Comparison of ENCODE assay signal across 9 cellular contexts in genomic region chr6:43308990-43309477, GRCh38. TPM values are rescaled to one million over a fixed set of nuclear protein-coding genes. Genes with fewer than 3 reads are reported as not detected.
DNase-seq lines count a peak whose midpoint lies in the region; ATAC-seq and TF ChIP-seq lines count a peak whose summit lies in the region.
"Had no signal": no experiment of that assay in that cellular context is flagged by ENCODE, and none has a peak within 500 bp of the region (broad histone marks: within the 10 kb centered on the region; RNA-seq: fewer than 3 reads in every experiment).

No MANE protein-coding gene starts in this region.

- no peak overlapping the region for H4K12ac ChIP-seq in trophoblast cell (ENCODE audit: low read depth, low read length)

- H2BK12ac ChIP-seq in trophoblast cell (ENCODE audit: low read length), result no peak overlapping the region

- H3K4me2 ChIP-seq in trophoblast cell (ENCODE audit: low read length), result peak overlapping the region; percentile 62

- H3K4me1 ChIP-seq in ES-I3 (ENCODE audit: insufficient read depth, low read length), result 0 out of 2 replicates have a peak, but pooled peaks cover 5% of the 10 kb centered on the region
- H3K4me1 ChIP-seq in Panc1 (ENCODE audit: control insufficient read depth, insufficient read depth, low read length), result no peaks in the 10 kb centered on the region
- peaks cover 0 to 4% of the 10 kb centered on the region in 2 experiments for H3K4me1 ChIP-seq in trophoblast cell (ENCODE audit: control insufficient read depth in 1 of 2, insufficient read depth in 2 of 2, low read length in 2 of 2)

- no peak overlapping the region for H2AFZ ChIP-seq in trophoblast cell (ENCODE audit: insufficient read depth, low read length, poor library complexity)

- H3K27ac ChIP-seq in Panc1 (ENCODE audit: low read length) (no peak overlapping the region), trophoblast cell (ENCODE audit: low read depth, low read length) (no peak overlapping the region)

- no CpG with 5 or more reads among the region's 9 CpGs for WGBS in trophoblast cell (ENCODE audit: extremely low coverage, insufficient coverage, insufficient read length)

- DNase-seq in Panc1 (ENCODE audit: low read depth, low spot score) (no peak), fibroblast of mammary gland (ENCODE audit: low read depth) (no peak), trophoblast cell (no peak), KBM-7 (no peak), RPMI8226 (no peak), NCI-H1417 treated with DMSO at 0.1 percent for 48 hours (lab: John Stamatoyannopoulos, UW) (no peak), NOMO-1 treated with dmso at 0.1 percent for 144 hours (lab: John Stamatoyannopoulos, UW; ENCODE audit: unreplicated experiment) (no peak)

- no peak overlapping the region for H3K4ac ChIP-seq in trophoblast cell (ENCODE audit: low read depth, low read length)

- CTCF ChIA-PET in Panc1 (lab: Charles Lee), result interaction anchor here (0.6 to 1.0 kb wide), 2 partner anchors 27 to 33 kb away, joined by 3 read pairs; no protein-coding TSS in a partner anchor

- H2BK120ac ChIP-seq in trophoblast cell (ENCODE audit: insufficient read depth, low read length, poor library complexity), result no peak overlapping the region

- no peaks in the 10 kb centered on the region for H3K79me2 ChIP-seq in trophoblast cell (ENCODE audit: control insufficient read depth, insufficient read depth, low read length, poor library complexity)

- POLR2A ChIA-PET in Panc1 (lab: Charles Lee), result no interaction called here

- no peaks in the 10 kb centered on the region for H3K79me1 ChIP-seq in trophoblast cell (ENCODE audit: low read length)

- intact Hi-C loops in Panc1 (cut with micrococcal nuclease; ENCODE audit: unreplicated experiment), result no loop called here

- H3K14ac ChIP-seq in trophoblast cell (ENCODE audit: low read length), result no peak overlapping the region

- H3K27me3 ChIP-seq in Panc1 (ENCODE audit: control insufficient read depth, insufficient read depth, low read length) (peaks cover 2% of the 10 kb centered on the region; the same call in 1 of the 2 replicates), trophoblast cell (ENCODE audit: insufficient read depth, low read length) (no peaks in the 10 kb centered on the region)

- H3K4me3 ChIP-seq in Panc1 (ENCODE audit: low read depth in 2 of 2, low read length in 2 of 2) (peak overlapping the region; percentile 43 to 60), fibroblast of mammary gland (ENCODE audit: control insufficient read depth, low read depth, low read length) (peak overlapping the region; percentile 32), trophoblast cell (ENCODE audit: low read depth, low read length) (no peak overlapping the region)

- no peak overlapping the region for H4K91ac ChIP-seq in trophoblast cell (ENCODE audit: low read depth, low read length)

- TF ChIP-seq CTCF in Panc1 (IDR thresholded peaks at IDR 0.05), result no peak
- no peak for TF ChIP-seq CTCF in fibroblast of mammary gland (conservative IDR thresholded peaks at IDR 0.05; ENCODE audit: control insufficient read depth, insufficient read depth, low read depth, low read length)

- ATAC-seq in Panc1, result no peak

- peak overlapping the region; percentile 69 for H3K9ac ChIP-seq in ES-I3 (ENCODE audit: low read depth, low read length)
- H3K9ac ChIP-seq in trophoblast cell (ENCODE audit: low read length), result no peak overlapping the region

- H4K8ac ChIP-seq in trophoblast cell (ENCODE audit: low read depth, low read length), result no peak overlapping the region

- H2BK5ac ChIP-seq in trophoblast cell (ENCODE audit: low read depth, low read length, poor library complexity), result no peak overlapping the region

- in situ Hi-C loops in Panc1 (cut with HindIII; ENCODE audit: low pct_unique_long_range_greater_than_20kb, low sequenced_read_pairs), result no loop called here
- in situ Hi-C loops in KBM-7 (cut with MboI; ENCODE audit: low pct_unique_long_range_greater_than_20kb, low sequenced_read_pairs), result no loop called here

- no peak overlapping the region for H3K18ac ChIP-seq in trophoblast cell (ENCODE audit: low read length)

- H3K36me3 ChIP-seq in ES-I3 (ENCODE audit: insufficient read depth, low read length) (no peaks in the 10 kb centered on the region), Panc1 (ENCODE audit: control insufficient read depth, insufficient read depth, low read length) (no peaks in the 10 kb centered on the region), trophoblast cell (ENCODE audit: control insufficient read depth in 1 of 2, insufficient read depth in 2 of 2, low read length in 2 of 2) (no peaks in the 10 kb centered on the region)

- H3K23ac ChIP-seq in trophoblast cell (ENCODE audit: low read length), result no peak overlapping the region

- H3K9me3 ChIP-seq in ES-I3 (ENCODE audit: control insufficient read depth, insufficient read depth, low read length), result no peaks in the 10 kb centered on the region
- no peaks in the 10 kb centered on the region for H3K9me3 ChIP-seq in Panc1 (ENCODE audit: control insufficient read depth, insufficient read depth, low read depth, low read length)
- no peaks in the 10 kb centered on the region for H3K9me3 ChIP-seq in trophoblast cell (ENCODE audit: insufficient read depth, low read depth, low read length)

- no TSS peak for BruUV-seq in Panc1 (replicated peaks; lab: Mats Ljungman, UMichigan)

- H2AK5ac ChIP-seq in trophoblast cell (ENCODE audit: low read length), result no peak overlapping the region

RNA-seq across cellular contexts. Expression of gene CRIP3, which starts 0.4 kb away (rescaled TPM):
- total RNA-seq in Panc1 (2021; ENCODE audit: unreplicated experiment), result 0.64 TPM
- polyA plus RNA-seq in Panc1 (2012; ENCODE audit: insufficient read length), result 0.44 TPM
- 0.19 and 0.82 TPM in 2 replicates for polyA plus RNA-seq in trophoblast cell (2013)
- total RNA-seq: lung microvascular endothelial cell had no signal

RNA-seq across cellular contexts. Expression of gene SLC22A7, which starts 11.0 kb away (rescaled TPM):
- total RNA-seq in Panc1 (2021; ENCODE audit: unreplicated experiment), result not detected
- polyA plus RNA-seq in Panc1 (2012; ENCODE audit: insufficient read length), result not detected
- polyA plus RNA-seq in trophoblast cell (2013), result not detected in 2 replicates
- total RNA-seq: lung microvascular endothelial cell had no signal
